1 cellular context compared by ENCODE assay signal in the genomic region with DNA sequence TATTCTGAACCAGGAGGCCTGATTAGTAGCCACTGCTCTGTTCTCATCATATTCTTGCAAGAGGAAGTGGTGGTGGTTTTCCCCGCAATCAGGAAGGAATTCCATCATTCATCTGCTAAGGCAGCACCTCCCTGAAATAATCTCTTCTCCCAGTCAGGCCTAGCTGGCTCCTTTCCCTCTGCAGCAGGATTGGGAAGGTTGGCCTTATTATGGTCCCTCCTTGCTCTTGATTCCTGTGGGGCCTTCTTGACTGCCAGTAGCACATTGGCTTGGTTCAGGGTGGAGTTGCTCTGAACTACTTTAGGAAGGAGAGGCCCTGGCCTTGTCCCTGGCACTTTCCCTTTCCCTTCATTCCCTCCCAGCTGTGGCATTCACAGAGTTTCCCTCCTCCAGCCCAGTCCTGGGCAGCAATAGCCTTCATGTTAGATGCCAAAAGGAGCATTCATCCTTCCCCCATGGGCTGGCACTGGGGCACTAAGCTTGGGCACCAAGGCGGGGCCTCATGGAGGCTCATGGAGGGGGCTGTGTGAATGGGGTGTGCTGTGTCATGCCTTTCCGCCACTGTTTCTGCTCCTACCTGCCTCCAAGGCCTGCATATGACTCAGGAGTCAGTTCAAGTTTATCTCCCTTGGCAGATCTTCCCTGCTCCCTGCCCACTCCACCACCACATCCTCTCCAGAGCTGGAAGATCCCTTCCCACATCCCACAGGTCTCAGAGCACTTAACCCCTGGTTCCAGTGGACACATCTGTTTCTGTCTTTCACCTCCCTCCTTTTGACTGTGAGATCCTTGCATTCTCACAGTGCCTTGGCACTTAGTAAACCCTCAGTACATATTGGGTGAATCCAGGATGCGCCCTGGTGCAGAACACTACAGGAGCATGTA.
A peak's percentile ranks its signal among the peaks of the same experiment; 100 is the strongest.
TF ChIP-seq lines count a peak whose summit lies in the region.

No MANE protein-coding gene starts in this region.

TF ChIP-seq in K562, 482 proteins besides CTCF, POLR2A, EP300 and RAD21 (continued from another document):
- no peak for TF ChIP-seq POU5F1 (IDR thresholded peaks at IDR 0.05; ENCODE audit: borderline replicate concordance, low read depth, low read length, partially characterized antibody)
- TF ChIP-seq ZC3H8 (IDR thresholded peaks at IDR 0.05), result no peak
- no peak for TF ChIP-seq SRSF1 (IDR thresholded peaks at IDR 0.05; ENCODE audit: low read depth, low read length)
- TF ChIP-seq, protein P1, sequence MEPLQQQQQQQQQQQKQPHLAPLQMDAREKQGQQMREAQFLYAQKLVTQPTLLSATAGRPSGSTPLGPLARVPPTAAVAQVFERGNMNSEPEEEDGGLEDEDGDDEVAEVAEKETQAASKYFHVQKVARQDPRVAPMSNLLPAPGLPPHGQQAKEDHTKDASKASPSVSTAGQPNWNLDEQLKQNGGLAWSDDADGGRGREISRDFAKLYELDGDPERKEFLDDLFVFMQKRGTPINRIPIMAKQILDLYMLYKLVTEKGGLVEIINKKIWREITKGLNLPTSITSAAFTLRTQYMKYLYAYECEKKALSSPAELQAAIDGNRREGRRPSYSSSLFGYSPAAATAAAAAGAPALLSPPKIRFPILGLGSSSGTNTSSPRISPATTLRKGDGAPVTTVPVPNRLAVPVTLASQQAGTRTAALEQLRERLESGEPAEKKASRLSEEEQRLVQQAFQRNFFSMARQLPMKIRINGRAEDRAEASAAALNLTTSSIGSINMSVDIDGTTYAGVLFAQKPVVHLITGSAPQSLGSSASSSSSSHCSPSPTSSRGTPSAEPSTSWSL (CRISPR knock-in tag; IDR thresholded peaks at IDR 0.05; ENCODE audit: borderline replicate concordance), result no peak
- TF ChIP-seq BRF1 (IDR thresholded peaks at IDR 0.05; ENCODE audit: borderline replicate concordance, extremely low read depth, insufficient read length), result no peak
- TF ChIP-seq ZNF584 (CRISPR knock-in tag; IDR thresholded peaks at IDR 0.05; ENCODE audit: low read depth), result peak; percentile 27; the same call in 1 of the 2 replicates
- TF ChIP-seq, protein P2, sequence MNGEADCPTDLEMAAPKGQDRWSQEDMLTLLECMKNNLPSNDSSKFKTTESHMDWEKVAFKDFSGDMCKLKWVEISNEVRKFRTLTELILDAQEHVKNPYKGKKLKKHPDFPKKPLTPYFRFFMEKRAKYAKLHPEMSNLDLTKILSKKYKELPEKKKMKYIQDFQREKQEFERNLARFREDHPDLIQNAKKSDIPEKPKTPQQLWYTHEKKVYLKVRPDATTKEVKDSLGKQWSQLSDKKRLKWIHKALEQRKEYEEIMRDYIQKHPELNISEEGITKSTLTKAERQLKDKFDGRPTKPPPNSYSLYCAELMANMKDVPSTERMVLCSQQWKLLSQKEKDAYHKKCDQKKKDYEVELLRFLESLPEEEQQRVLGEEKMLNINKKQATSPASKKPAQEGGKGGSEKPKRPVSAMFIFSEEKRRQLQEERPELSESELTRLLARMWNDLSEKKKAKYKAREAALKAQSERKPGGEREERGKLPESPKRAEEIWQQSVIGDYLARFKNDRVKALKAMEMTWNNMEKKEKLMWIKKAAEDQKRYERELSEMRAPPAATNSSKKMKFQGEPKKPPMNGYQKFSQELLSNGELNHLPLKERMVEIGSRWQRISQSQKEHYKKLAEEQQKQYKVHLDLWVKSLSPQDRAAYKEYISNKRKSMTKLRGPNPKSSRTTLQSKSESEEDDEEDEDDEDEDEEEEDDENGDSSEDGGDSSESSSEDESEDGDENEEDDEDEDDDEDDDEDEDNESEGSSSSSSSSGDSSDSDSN (IDR thresholded peaks at IDR 0.05; ENCODE audit: borderline replicate concordance in 1 of 2, low read depth in 2 of 2, low read length in 2 of 2), result no peak
- TF ChIP-seq ZFPM2 (CRISPR knock-in tag; IDR thresholded peaks at IDR 0.05), result no peak
- no peak for TF ChIP-seq PPARD (CRISPR knock-in tag; IDR thresholded peaks at IDR 0.05)
- TF ChIP-seq POLR2H (tag; IDR thresholded peaks at IDR 0.05; ENCODE audit: low read depth), result no peak
- no peak for TF ChIP-seq SIX5 (IDR thresholded peaks at IDR 0.05; ENCODE audit: borderline replicate concordance in 1 of 2, insufficient read depth in 1 of 2, low read depth in 1 of 2, low read length in 2 of 2)
- TF ChIP-seq CC2D1A (IDR thresholded peaks at IDR 0.05), result no peak
- no peak for TF ChIP-seq ZNF232 (CRISPR knock-in tag; IDR thresholded peaks at IDR 0.05)
- no peak for TF ChIP-seq ETS2 (tag; IDR thresholded peaks at IDR 0.05; ENCODE audit: borderline replicate concordance, poor library complexity, severe bottlenecking)
- TF ChIP-seq, protein P3, sequence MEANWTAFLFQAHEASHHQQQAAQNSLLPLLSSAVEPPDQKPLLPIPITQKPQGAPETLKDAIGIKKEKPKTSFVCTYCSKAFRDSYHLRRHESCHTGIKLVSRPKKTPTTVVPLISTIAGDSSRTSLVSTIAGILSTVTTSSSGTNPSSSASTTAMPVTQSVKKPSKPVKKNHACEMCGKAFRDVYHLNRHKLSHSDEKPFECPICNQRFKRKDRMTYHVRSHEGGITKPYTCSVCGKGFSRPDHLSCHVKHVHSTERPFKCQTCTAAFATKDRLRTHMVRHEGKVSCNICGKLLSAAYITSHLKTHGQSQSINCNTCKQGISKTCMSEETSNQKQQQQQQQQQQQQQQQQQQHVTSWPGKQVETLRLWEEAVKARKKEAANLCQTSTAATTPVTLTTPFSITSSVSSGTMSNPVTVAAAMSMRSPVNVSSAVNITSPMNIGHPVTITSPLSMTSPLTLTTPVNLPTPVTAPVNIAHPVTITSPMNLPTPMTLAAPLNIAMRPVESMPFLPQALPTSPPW (CRISPR knock-in tag; IDR thresholded peaks at IDR 0.05), result peak; percentile 38; the same call in 1 of the 2 replicates
- no peak for TF ChIP-seq RFX1 (IDR thresholded peaks at IDR 0.05)
- TF ChIP-seq, protein P4, sequence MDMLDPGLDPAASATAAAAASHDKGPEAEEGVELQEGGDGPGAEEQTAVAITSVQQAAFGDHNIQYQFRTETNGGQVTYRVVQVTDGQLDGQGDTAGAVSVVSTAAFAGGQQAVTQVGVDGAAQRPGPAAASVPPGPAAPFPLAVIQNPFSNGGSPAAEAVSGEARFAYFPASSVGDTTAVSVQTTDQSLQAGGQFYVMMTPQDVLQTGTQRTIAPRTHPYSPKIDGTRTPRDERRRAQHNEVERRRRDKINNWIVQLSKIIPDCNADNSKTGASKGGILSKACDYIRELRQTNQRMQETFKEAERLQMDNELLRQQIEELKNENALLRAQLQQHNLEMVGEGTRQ (CRISPR knock-in tag; IDR thresholded peaks at IDR 0.05), result no peak
- TF ChIP-seq, protein P5, sequence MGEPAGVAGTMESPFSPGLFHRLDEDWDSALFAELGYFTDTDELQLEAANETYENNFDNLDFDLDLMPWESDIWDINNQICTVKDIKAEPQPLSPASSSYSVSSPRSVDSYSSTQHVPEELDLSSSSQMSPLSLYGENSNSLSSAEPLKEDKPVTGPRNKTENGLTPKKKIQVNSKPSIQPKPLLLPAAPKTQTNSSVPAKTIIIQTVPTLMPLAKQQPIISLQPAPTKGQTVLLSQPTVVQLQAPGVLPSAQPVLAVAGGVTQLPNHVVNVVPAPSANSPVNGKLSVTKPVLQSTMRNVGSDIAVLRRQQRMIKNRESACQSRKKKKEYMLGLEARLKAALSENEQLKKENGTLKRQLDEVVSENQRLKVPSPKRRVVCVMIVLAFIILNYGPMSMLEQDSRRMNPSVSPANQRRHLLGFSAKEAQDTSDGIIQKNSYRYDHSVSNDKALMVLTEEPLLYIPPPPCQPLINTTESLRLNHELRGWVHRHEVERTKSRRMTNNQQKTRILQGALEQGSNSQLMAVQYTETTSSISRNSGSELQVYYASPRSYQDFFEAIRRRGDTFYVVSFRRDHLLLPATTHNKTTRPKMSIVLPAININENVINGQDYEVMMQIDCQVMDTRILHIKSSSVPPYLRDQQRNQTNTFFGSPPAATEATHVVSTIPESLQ (CRISPR knock-in tag; IDR thresholded peaks at IDR 0.05), result no peak
- TF ChIP-seq, protein P6, sequence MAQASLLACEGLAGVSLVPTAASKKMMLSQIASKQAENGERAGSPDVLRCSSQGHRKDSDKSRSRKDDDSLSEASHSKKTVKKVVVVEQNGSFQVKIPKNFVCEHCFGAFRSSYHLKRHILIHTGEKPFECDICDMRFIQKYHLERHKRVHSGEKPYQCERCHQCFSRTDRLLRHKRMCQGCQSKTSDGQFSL (CRISPR knock-in tag; IDR thresholded peaks at IDR 0.05), result no peak
- TF ChIP-seq, protein P6 (tag; IDR thresholded peaks at IDR 0.05), result no peak
- TF ChIP-seq ZNF57 (CRISPR knock-in tag; IDR thresholded peaks at IDR 0.05), result no peak
- TF ChIP-seq TFAM (CRISPR knock-in tag; conservative IDR thresholded peaks at IDR 0.05), result no peak
- no peak for TF ChIP-seq CHD4 (IDR thresholded peaks at IDR 0.05; ENCODE audit: insufficient read depth, insufficient replicate concordance, low read depth, low read length, poor library complexity, severe bottlenecking)
- TF ChIP-seq, protein P7, sequence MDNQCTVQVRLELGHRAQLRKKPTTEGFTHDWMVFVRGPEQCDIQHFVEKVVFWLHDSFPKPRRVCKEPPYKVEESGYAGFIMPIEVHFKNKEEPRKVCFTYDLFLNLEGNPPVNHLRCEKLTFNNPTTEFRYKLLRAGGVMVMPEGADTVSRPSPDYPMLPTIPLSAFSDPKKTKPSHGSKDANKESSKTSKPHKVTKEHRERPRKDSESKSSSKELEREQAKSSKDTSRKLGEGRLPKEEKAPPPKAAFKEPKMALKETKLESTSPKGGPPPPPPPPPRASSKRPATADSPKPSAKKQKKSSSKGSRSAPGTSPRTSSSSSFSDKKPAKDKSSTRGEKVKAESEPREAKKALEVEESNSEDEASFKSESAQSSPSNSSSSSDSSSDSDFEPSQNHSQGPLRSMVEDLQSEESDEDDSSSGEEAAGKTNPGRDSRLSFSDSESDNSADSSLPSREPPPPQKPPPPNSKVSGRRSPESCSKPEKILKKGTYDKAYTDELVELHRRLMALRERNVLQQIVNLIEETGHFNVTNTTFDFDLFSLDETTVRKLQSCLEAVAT (IDR thresholded peaks at IDR 0.05), result no peak
- no peak for TF ChIP-seq CCNT2 (IDR thresholded peaks at IDR 0.05; ENCODE audit: borderline replicate concordance, extremely low read depth, insufficient read length, low read depth, low read length)
- no peak for TF ChIP-seq LEF1 (IDR thresholded peaks at IDR 0.05)
- TF ChIP-seq, protein P8, sequence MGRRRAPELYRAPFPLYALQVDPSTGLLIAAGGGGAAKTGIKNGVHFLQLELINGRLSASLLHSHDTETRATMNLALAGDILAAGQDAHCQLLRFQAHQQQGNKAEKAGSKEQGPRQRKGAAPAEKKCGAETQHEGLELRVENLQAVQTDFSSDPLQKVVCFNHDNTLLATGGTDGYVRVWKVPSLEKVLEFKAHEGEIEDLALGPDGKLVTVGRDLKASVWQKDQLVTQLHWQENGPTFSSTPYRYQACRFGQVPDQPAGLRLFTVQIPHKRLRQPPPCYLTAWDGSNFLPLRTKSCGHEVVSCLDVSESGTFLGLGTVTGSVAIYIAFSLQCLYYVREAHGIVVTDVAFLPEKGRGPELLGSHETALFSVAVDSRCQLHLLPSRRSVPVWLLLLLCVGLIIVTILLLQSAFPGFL (CRISPR knock-in tag; IDR thresholded peaks at IDR 0.05), result no peak
- TF ChIP-seq, protein P9, sequence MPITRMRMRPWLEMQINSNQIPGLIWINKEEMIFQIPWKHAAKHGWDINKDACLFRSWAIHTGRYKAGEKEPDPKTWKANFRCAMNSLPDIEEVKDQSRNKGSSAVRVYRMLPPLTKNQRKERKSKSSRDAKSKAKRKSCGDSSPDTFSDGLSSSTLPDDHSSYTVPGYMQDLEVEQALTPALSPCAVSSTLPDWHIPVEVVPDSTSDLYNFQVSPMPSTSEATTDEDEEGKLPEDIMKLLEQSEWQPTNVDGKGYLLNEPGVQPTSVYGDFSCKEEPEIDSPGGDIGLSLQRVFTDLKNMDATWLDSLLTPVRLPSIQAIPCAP (CRISPR knock-in tag; IDR thresholded peaks at IDR 0.05; ENCODE audit: borderline replicate concordance), result no peak
- TF ChIP-seq, protein P10, sequence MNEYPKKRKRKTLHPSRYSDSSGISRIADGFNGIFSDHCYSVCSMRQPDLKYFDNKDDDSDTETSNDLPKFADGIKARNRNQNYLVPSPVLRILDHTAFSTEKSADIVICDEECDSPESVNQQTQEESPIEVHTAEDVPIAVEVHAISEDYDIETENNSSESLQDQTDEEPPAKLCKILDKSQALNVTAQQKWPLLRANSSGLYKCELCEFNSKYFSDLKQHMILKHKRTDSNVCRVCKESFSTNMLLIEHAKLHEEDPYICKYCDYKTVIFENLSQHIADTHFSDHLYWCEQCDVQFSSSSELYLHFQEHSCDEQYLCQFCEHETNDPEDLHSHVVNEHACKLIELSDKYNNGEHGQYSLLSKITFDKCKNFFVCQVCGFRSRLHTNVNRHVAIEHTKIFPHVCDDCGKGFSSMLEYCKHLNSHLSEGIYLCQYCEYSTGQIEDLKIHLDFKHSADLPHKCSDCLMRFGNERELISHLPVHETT (CRISPR knock-in tag; conservative IDR thresholded peaks at IDR 0.05 in 1 of 2, IDR thresholded peaks at IDR 0.05 in 1 of 2), result 0 out of 4 replicates have a peak, but pooled peaks of 1 of the 2 experiments have one; percentile 40
- TF ChIP-seq, protein P11, sequence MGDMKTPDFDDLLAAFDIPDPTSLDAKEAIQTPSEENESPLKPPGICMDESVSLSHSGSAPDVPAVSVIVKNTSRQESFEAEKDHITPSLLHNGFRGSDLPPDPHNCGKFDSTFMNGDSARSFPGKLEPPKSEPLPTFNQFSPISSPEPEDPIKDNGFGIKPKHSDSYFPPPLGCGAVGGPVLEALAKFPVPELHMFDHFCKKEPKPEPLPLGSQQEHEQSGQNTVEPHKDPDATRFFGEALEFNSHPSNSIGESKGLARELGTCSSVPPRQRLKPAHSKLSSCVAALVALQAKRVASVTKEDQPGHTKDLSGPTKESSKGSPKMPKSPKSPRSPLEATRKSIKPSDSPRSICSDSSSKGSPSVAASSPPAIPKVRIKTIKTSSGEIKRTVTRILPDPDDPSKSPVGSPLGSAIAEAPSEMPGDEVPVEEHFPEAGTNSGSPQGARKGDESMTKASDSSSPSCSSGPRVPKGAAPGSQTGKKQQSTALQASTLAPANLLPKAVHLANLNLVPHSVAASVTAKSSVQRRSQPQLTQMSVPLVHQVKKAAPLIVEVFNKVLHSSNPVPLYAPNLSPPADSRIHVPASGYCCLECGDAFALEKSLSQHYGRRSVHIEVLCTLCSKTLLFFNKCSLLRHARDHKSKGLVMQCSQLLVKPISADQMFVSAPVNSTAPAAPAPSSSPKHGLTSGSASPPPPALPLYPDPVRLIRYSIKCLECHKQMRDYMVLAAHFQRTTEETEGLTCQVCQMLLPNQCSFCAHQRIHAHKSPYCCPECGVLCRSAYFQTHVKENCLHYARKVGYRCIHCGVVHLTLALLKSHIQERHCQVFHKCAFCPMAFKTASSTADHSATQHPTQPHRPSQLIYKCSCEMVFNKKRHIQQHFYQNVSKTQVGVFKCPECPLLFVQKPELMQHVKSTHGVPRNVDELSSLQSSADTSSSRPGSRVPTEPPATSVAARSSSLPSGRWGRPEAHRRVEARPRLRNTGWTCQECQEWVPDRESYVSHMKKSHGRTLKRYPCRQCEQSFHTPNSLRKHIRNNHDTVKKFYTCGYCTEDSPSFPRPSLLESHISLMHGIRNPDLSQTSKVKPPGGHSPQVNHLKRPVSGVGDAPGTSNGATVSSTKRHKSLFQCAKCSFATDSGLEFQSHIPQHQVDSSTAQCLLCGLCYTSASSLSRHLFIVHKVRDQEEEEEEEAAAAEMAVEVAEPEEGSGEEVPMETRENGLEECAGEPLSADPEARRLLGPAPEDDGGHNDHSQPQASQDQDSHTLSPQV (IDR thresholded peaks at IDR 0.05), result no peak
- TF ChIP-seq ZNF3 (CRISPR knock-in tag; IDR thresholded peaks at IDR 0.05), result no peak
